14 cellular contexts compared by ENCODE assay signal in the genomic region with DNA sequence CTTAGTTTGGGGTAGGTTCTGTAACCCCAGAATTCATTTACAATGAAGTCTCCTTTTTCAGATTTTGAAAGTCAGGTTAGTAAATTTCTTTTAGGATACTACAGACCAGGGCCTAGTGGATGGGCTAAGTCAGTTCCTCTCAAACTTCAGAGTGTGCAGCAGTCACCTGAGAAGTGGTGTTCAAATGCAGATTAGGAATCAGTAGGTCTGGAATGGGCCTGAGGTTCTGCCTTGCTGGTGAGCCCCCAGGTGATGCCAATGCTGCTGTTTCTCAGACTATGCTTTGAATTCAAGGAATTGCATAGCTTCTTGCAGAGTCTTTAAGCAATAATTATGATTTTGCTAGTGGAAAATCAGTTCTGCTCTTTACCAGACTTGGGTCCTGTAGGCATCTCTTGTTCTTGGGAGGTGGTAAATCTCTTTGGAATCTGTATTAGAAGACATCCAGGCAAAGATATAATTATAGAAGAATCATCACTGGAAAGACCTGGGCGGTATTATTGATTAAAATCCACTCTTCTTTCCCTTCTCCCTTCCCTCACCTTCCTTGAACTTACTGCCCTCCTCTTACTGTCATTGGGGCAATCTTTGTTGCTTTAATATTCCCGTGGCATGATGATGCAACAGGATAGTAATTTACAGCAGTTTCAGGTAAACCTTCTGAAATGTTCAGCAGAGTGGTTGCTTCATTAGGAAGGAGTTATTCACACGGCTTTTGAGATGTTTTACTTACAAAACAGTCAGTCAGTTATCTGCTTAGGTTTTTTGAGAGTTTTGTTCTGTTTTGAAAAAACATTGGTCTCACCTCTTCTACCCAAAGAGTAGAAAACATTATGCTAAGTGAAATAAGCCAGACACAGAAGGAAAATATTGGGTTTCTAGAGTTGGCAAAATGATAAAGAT.
DNase-seq lines count a peak whose midpoint lies in the region; ATAC-seq and TF ChIP-seq lines count a peak whose summit lies in the region.
"Had no signal": no experiment of that assay in that cellular context is flagged by ENCODE, and none has a peak within 500 bp of the region (broad histone marks: within the 10 kb centered on the region; RNA-seq: fewer than 3 reads in every experiment).

No MANE protein-coding gene starts in this region.

- intact Hi-C loops in heart right ventricle (cut with DNase I), result no loop called here

- H3K79me2 ChIP-seq in H9 (ENCODE audit: insufficient read depth, low read length) (no peaks in the 10 kb centered on the region), osteoblast (ENCODE audit: insufficient read depth, low read length) (no peaks in the 10 kb centered on the region)

- no peak overlapping the region for H3K4me2 ChIP-seq in H9 (ENCODE audit: insufficient read depth, insufficient read length, low read length)
- H3K4me2 ChIP-seq in osteoblast (ENCODE audit: insufficient read depth, low read length), result no peak overlapping the region

- H3K79me1 ChIP-seq in H9 (ENCODE audit: insufficient read depth, low read depth, low read length, poor library complexity, severe bottlenecking), result no peaks in the 10 kb centered on the region

- H2BK15ac ChIP-seq in H9 (ENCODE audit: low read depth, low read length), result no peak overlapping the region

- in situ Hi-C loops in HAP-1 (cut with MboI; ENCODE audit: low sequenced_read_pairs), result no loop called here

- H2AFZ ChIP-seq in H9 (ENCODE audit: low read length) (no peak overlapping the region), osteoblast (ENCODE audit: low read length) (no peak overlapping the region)

- H3K4me1 Mint-ChIP-seq in H9 (peaks cover 16 to 17% of the 10 kb centered on the region in 2 experiments), T-helper 17 cell (peaks cover 6% of the 10 kb centered on the region)

- no peaks in the 10 kb centered on the region for H3K9me3 Mint-ChIP-seq in H9
- H3K9me3 Mint-ChIP-seq: naive thymus-derived CD8-positive, alpha-beta T cell had no signal

- no peak overlapping the region for H3K23ac ChIP-seq in H9 (ENCODE audit: insufficient read length, low read depth, low read length)

- H2BK120ac ChIP-seq in H9 (ENCODE audit: low read depth, low read length, poor library complexity, severe bottlenecking), result no peak overlapping the region

- H3K27me3 ChIP-seq in H9 (ENCODE audit: insufficient read depth, low read length) (no peaks in the 10 kb centered on the region), iPS-20b (ENCODE audit: insufficient read depth, low read length) (no peaks in the 10 kb centered on the region), heart right ventricle (no peaks in the 10 kb centered on the region), HAP-1 (ENCODE audit: low read depth) (no peaks in the 10 kb centered on the region), osteoblast (ENCODE audit: insufficient read depth, low read length) (no peaks in the 10 kb centered on the region)
- H3K27me3 ChIP-seq: left lung, MG63, right atrium auricular region, tibial artery had no signal

- H3K4me1 ChIP-seq in H9 (ENCODE audit: insufficient read depth, low read length), result peaks cover 4% of the 10 kb centered on the region
- H3K4me1 ChIP-seq in iPS-20b (ENCODE audit: insufficient read depth, low read length), result peaks cover 10% of the 10 kb centered on the region
- H3K4me1 ChIP-seq in heart right ventricle, result peaks cover 0 to 14% (median 0%) of the 10 kb centered on the region in 9 donors
- H3K4me1 ChIP-seq in HAP-1, result no peaks in the 10 kb centered on the region
- H3K4me1 ChIP-seq in osteoblast (ENCODE audit: insufficient read depth, low read length), result peaks cover 14% of the 10 kb centered on the region
- H3K4me1 ChIP-seq: left lung had no signal

- H4K20me1 ChIP-seq in H9 (ENCODE audit: control insufficient read depth, insufficient read depth, insufficient read length) (no peaks in the 10 kb centered on the region), osteoblast (ENCODE audit: insufficient read depth, low read length) (peaks cover 4% of the 10 kb centered on the region)

- no CpG with 5 or more reads among the region's 3 CpGs for WGBS in H9 (ENCODE audit: extremely low coverage, insufficient read length, low lambda C conversion rate)
- 94 to 96% methylated on average over 3 of the region's 3 CpGs for WGBS in heart right ventricle, 2 donors

- H3K36me3 Mint-ChIP-seq in H9 (ENCODE audit: insufficient read depth in 1 of 3, low read depth in 3 of 3) (peaks cover under 1 to 13% (median 9%) of the 10 kb centered on the region in 3 experiments; a peak in 6 of 7 replicates), T-helper 17 cell (ENCODE audit: low read depth) (no peaks in the 10 kb centered on the region)

- H4K5ac ChIP-seq in H9 (ENCODE audit: insufficient read length, low read depth, low read length), result no peak overlapping the region

- H2BK12ac ChIP-seq in H9 (ENCODE audit: insufficient read length, low read depth, low read length), result no peak overlapping the region

- no peak overlapping the region for H4K8ac ChIP-seq in H9 (replicated peaks; ENCODE audit: insufficient read length, low read depth, low read length)

- no peaks in the 10 kb centered on the region for H3K27me3 Mint-ChIP-seq in H9 (ENCODE audit: low read depth)
- no peaks in the 10 kb centered on the region for H3K27me3 Mint-ChIP-seq in T-helper 17 cell
- H3K27me3 Mint-ChIP-seq: naive thymus-derived CD8-positive, alpha-beta T cell had no signal

- no peak overlapping the region for H3T11ph ChIP-seq in H9 (ENCODE audit: low read length)

- no peak overlapping the region for H2AK5ac ChIP-seq in H9 (ENCODE audit: insufficient read length, low read length)

- no peak overlapping the region for H2BK20ac ChIP-seq in H9 (ENCODE audit: low read depth, low read length, poor library complexity, severe bottlenecking)

- H3K23me2 ChIP-seq in H9 (ENCODE audit: insufficient read length, low read depth, low read length, poor library complexity, severe bottlenecking), result no peaks in the 10 kb centered on the region

- H3K4me3 ChIP-seq in iPS-20b (ENCODE audit: low read length) (no peak overlapping the region), heart right ventricle (no peak overlapping the region), HAP-1 (no peak overlapping the region), osteoblast (ENCODE audit: insufficient read depth, low read length) (no peak overlapping the region)
- H3K4me3 ChIP-seq: left lung, MG63, right atrium auricular region, tibial artery had no signal

- H3K9ac ChIP-seq in H9 (ENCODE audit: extremely low read depth, insufficient read length, low read length) (no peak overlapping the region), iPS-20b (ENCODE audit: low read depth, low read length) (peak overlapping the region; percentile 28; the same call in 1 of the 2 replicates)

- ATAC-seq in T-helper 17 cell, result no peak
- no peak for ATAC-seq in heart right ventricle
- ATAC-seq: left lung; naive thymus-derived CD8-positive, alpha-beta T cell had no signal

- TF ChIP-seq CTCF in H9 (conservative IDR thresholded peaks at IDR 0.05) (no peak), heart right ventricle (IDR thresholded peaks at IDR 0.05) (no peak), osteoblast (IDR thresholded peaks at IDR 0.05; ENCODE audit: extremely low read depth, low read depth, low read length) (no peak)

- H3K14ac ChIP-seq in H9 (ENCODE audit: insufficient read depth, low read length), result no peak overlapping the region

- H3K27ac Mint-ChIP-seq in H9 (peak overlapping the region in 2 of 3 experiments; percentile 50 to 87; a peak in 4 of 7 replicates), T-helper 17 cell (peak overlapping the region; percentile 49)

- H3K36me3 ChIP-seq in iPS-20b (ENCODE audit: insufficient read depth, low read depth, low read length) (peaks cover 11% of the 10 kb centered on the region), heart right ventricle (peaks cover 0 to 56% (median 0%) of the 10 kb centered on the region in 9 donors), HAP-1 (replicated peaks) (no peaks in the 10 kb centered on the region; the same call in 1 of the 2 replicates), osteoblast (ENCODE audit: insufficient read depth, low read length) (no peaks in the 10 kb centered on the region)
- H3K36me3 ChIP-seq: MG63, right atrium auricular region had no signal

- H3K27ac ChIP-seq in H9 (ENCODE audit: insufficient read length, low read depth, low read length), result no peak overlapping the region
- H3K27ac ChIP-seq in iPS-20b (ENCODE audit: low read length), result no peak overlapping the region
- H3K27ac ChIP-seq in heart right ventricle, result no peak overlapping the region
- no peak overlapping the region for H3K27ac ChIP-seq in osteoblast (ENCODE audit: low read depth, low read length)
- H3K27ac ChIP-seq: right atrium auricular region, tibial artery had no signal

- no peak overlapping the region for H2BK5ac ChIP-seq in H9 (ENCODE audit: insufficient read length, low read length)

- H3K4ac ChIP-seq in H9 (ENCODE audit: low read depth, low read length), result no peak overlapping the region; the same call in 1 of the 2 replicates

- H4K91ac ChIP-seq in H9 (ENCODE audit: insufficient read length, low read depth, low read length), result no peak overlapping the region

- H3K9me3 ChIP-seq in H9 (ENCODE audit: control insufficient read depth, low read depth, low read length), result no peaks in the 10 kb centered on the region
- H3K9me3 ChIP-seq in T-helper 17 cell (ENCODE audit: control insufficient read depth, low read length, poor library complexity, severe bottlenecking), result no peaks in the 10 kb centered on the region
- H3K9me3 ChIP-seq in iPS-20b (ENCODE audit: insufficient read depth, low read depth, low read length), result no peaks in the 10 kb centered on the region
- no peaks in the 10 kb centered on the region for H3K9me3 ChIP-seq in heart right ventricle
- no peaks in the 10 kb centered on the region for H3K9me3 ChIP-seq in HAP-1
- H3K9me3 ChIP-seq in osteoblast (ENCODE audit: low read depth, low read length), result no peaks in the 10 kb centered on the region
- H3K9me3 ChIP-seq: left lung, MG63, right atrium auricular region, tibial artery had no signal

- DNase-seq in DMS53 (lab: John Stamatoyannopoulos, UW) (peak; percentile 17), H9 (peak; percentile 34), T-helper 17 cell (no peak), heart right ventricle (no peak), HAP-1 (ENCODE audit: low spot score in 2 of 2) (no peak), osteoblast (ENCODE audit: insufficient read length, low spot score, missing footprints) (no peak)
- DNase-seq: left lung; MG63; naive thymus-derived CD8-positive, alpha-beta T cell; NCI-H2081; stimulated activated CD4-positive, alpha-beta T cell treated with anti-CD3 and anti-CD28 coated beads, Interleukin-2, amount 100 ng/mL, for 24 hours; tibial artery had no signal

- no peak overlapping the region for H3K56ac ChIP-seq in H9 (ENCODE audit: insufficient read length, low read depth, low read length)

- H3K4me3 Mint-ChIP-seq in H9 (peak overlapping the region in 1 of 2 experiments; percentile 47; a peak in 1 of 5 replicates), T-helper 17 cell (no peak overlapping the region)
- H3K4me3 Mint-ChIP-seq: naive thymus-derived CD8-positive, alpha-beta T cell had no signal

- H3K18ac ChIP-seq in H9 (ENCODE audit: insufficient read length, low read depth, low read length), result no peak overlapping the region

Comparison
In these comparisons a context has a peak if more than half of its experiments do, and no peak if none do; other contexts are left out.
1. DNase-seq: peak in DMS53 (single experiment) and H9 (single experiment); none in T-helper 17 cell (0 of 3), heart right ventricle (0 of 2), HAP-1 (0 of 2) and osteoblast (single experiment).